35 cellular contexts compared by ENCODE assay signal in genomic region chr22:22897036-22897435, GRCh38. TPM values are rescaled to one million over a fixed set of nuclear protein-coding genes. Genes with fewer than 3 reads are reported as not detected.
DNase-seq lines count a peak whose midpoint lies in the region; ATAC-seq, FAIRE-seq and TF ChIP-seq lines count a peak whose summit lies in the region.
"Had no signal": no experiment of that assay in that cellular context is flagged by ENCODE, and none has a peak within 500 bp of the region (broad histone marks: within the 10 kb centered on the region; RNA-seq: fewer than 3 reads in every experiment).

No MANE protein-coding gene starts in this region.

- peaks cover 53% of the 10 kb centered on the region for H3K36me3 Mint-ChIP-seq in activated B cell treated with CpG ODN at 0.5 μM for 24 hours (ENCODE audit: low read depth)
- H3K36me3 Mint-ChIP-seq: neural progenitor cell; stimulated activated effector memory CD8-positive, alpha-beta T cell treated with anti-CD3 and anti-CD28 coated beads, Interleukin-12 subunit alpha, Interleukin-12 subunit beta, amount 100 ng/mL, for 72 hours had no signal

- no peaks in the 10 kb centered on the region for H3K9me3 Mint-ChIP-seq in activated B cell treated with CpG ODN at 0.5 μM for 24 hours
- H3K9me3 Mint-ChIP-seq: activated CD8-positive, alpha-beta T cell treated with anti-CD3 and anti-CD28 coated beads for 36 hours; activated naive CD8-positive, alpha-beta T cell treated with anti-CD3 and anti-CD28 coated beads, Interleukin-2, amount 50 U/mL, for 24 hours; HFFc6; neural progenitor cell; stimulated activated effector memory CD8-positive, alpha-beta T cell treated with anti-CD3 and anti-CD28 coated beads, Interleukin-12 subunit alpha, Interleukin-12 subunit beta, amount 100 ng/mL, for 72 hours had no signal

- no peak overlapping the region for H3K4me3 ChIP-seq in BLaER1 treated with 17β-estradiol and CSF1 and Interleukin-3, amounts not matched to agents 10 nM and 100 nM
- H3K4me3 ChIP-seq: cardiac muscle cell, coronary artery, gastroesophageal sphincter, lung, neural progenitor cell, right lobe of liver, upper lobe of left lung had no signal

- peak overlapping the region in 1 of 11 experiments; percentile 3; a peak in 3 of 22 replicates for H3K9ac ChIP-seq in BLaER1 treated with 17β-estradiol and CSF1 and Interleukin-3, amounts not matched to agents 10 nM and 100 nM
- H3K9ac ChIP-seq: neural progenitor cell had no signal

- peaks cover 2% of the 10 kb centered on the region for H3K27me3 Mint-ChIP-seq in activated B cell treated with CpG ODN at 0.5 μM for 24 hours

- POLR2A ChIA-PET in activated B cell treated with CpG ODN at 0.5 μM for 24 hours (lab: Charles Lee) = interaction anchor here (0.8 to 9.9 kb wide), 7 partner anchors 12 to 488 kb away, joined by 3 to 230 read pairs (median 3); no protein-coding TSS in a partner anchor

- H3K36me3 ChIP-seq in BLaER1 treated with 17β-estradiol and CSF1 and Interleukin-3, amounts not matched to agents 10 nM and 100 nM = peaks cover 0 to 33% (median 0%) of the 10 kb centered on the region in 11 experiments; a peak in 5 of 22 replicates
- H3K36me3 ChIP-seq: cardiac muscle cell, gastroesophageal sphincter, neural progenitor cell, right lobe of liver, upper lobe of left lung had no signal

- no peak overlapping the region for H3K4me3 Mint-ChIP-seq in activated B cell treated with CpG ODN at 0.5 μM for 24 hours
- H3K4me3 Mint-ChIP-seq: activated CD8-positive, alpha-beta T cell treated with anti-CD3 and anti-CD28 coated beads for 36 hours; activated naive CD8-positive, alpha-beta T cell treated with anti-CD3 and anti-CD28 coated beads, Interleukin-2, amount 50 U/mL, for 24 hours; HFFc6; neural progenitor cell; stimulated activated effector memory CD8-positive, alpha-beta T cell treated with anti-CD3 and anti-CD28 coated beads, Interleukin-12 subunit alpha, Interleukin-12 subunit beta, amount 100 ng/mL, for 72 hours; T-helper 17 cell had no signal

- ATAC-seq in activated B cell treated with CpG ODN at 0.5 μM for 24 hours (ENCODE audit: low read depth) = no peak
- ATAC-seq: activated CD8-positive, alpha-beta T cell treated with anti-CD3 and anti-CD28 coated beads for 36 hours; activated naive CD8-positive, alpha-beta T cell treated with anti-CD3 and anti-CD28 coated beads, Interleukin-2, amount 50 U/mL, for 24 hours; gastroesophageal sphincter; PC-3; right lobe of liver; SK-N-SH treated with all-trans-retinoic acid at 6 μM for 48 hours; stimulated activated effector memory CD8-positive, alpha-beta T cell treated with anti-CD3 and anti-CD28 coated beads, Interleukin-12 subunit alpha, Interleukin-12 subunit beta, amount 100 ng/mL, for 72 hours; T-helper 17 cell had no signal

- H4K20me1 ChIP-seq in BLaER1 treated with 17β-estradiol and CSF1 and Interleukin-3, amounts not matched to agents 10 nM and 100 nM = peaks cover 0 to 60% (median 0%) of the 10 kb centered on the region in 11 experiments; a peak in 5 of 22 replicates

- DNase-seq in GM12891 (ENCODE audit: insufficient read length, low spot score) (no peak), activated B cell treated with CpG ODN at 0.5 μM for 24 hours (peak; percentile 11), posterior vena cava (ENCODE audit: low spot score) (peak; percentile 30), hippocampal formation (lab: John Stamatoyannopoulos, UW) (no peak), HCEC 1CT (no peak), NCI-H82 (lab: John Stamatoyannopoulos, UW) (no peak), GM19239 (ENCODE audit: insufficient read length, low spot score) (no peak)
- DNase-seq: activated CD8-positive, alpha-beta T cell treated with anti-CD3 and anti-CD28 coated beads for 36 hours; activated naive CD8-positive, alpha-beta T cell treated with anti-CD3 and anti-CD28 coated beads, Interleukin-2, amount 50 U/mL, for 24 hours; Calu3; effector CD8-positive, alpha-beta T cell; GOT3; HFFc6; NCI-H1092 treated with DMSO at 0.1 percent for 48 hours; NCI-H1694 treated with DMSO at 0.1 percent for 48 hours; NCI-H446 treated with DMSO at 0.1 percent for 48 hours; PC-3; right lobe of liver; stimulated activated CD4-positive, alpha-beta T cell treated with anti-CD3 and anti-CD28 coated beads, Interleukin-15, amount 100 ng/mL, for 24 hours had no signal

- peak; percentile 78 for FAIRE-seq in GM12891 (lab: Jason Lieb, UNC)
- no peak for FAIRE-seq in GM19239 (lab: Jason Lieb, UNC)
- FAIRE-seq: astrocyte, HTR-8/SVneo, TTC549 had no signal

- peak overlapping the region; percentile 82 for H3K27ac Mint-ChIP-seq in activated B cell treated with CpG ODN at 0.5 μM for 24 hours
- H3K27ac Mint-ChIP-seq: activated CD8-positive, alpha-beta T cell treated with anti-CD3 and anti-CD28 coated beads for 36 hours; activated naive CD8-positive, alpha-beta T cell treated with anti-CD3 and anti-CD28 coated beads, Interleukin-2, amount 50 U/mL, for 24 hours; HFFc6; neural progenitor cell; progenitor cell of endocrine pancreas; stimulated activated effector memory CD8-positive, alpha-beta T cell treated with anti-CD3 and anti-CD28 coated beads, Interleukin-12 subunit alpha, Interleukin-12 subunit beta, amount 100 ng/mL, for 72 hours had no signal

- no peak for TF ChIP-seq CTCF in activated B cell treated with CpG ODN at 0.5 μM for 24 hours (IDR thresholded peaks at IDR 0.05)

- 0 out of 22 replicates have a peak, but pooled peaks cover 0 to 7% (median 0%) of the 10 kb centered on the region in 11 experiments for H3K27me3 ChIP-seq in BLaER1 treated with 17β-estradiol and CSF1 and Interleukin-3, amounts not matched to agents 10 nM and 100 nM
- H3K27me3 ChIP-seq: cardiac muscle cell, right lobe of liver, upper lobe of left lung had no signal

- no peak for TF ChIP-seq POLR2A in GM12891 (IDR thresholded peaks at IDR 0.05; ENCODE audit: low read depth, low read length)

- CTCF ChIA-PET in activated B cell treated with CpG ODN at 0.5 μM for 24 hours (lab: Charles Lee) = interaction anchor here (1.2 to 2.4 kb wide), 2 partner anchors 12 to 39 kb away, joined by 3 to 9 read pairs; no protein-coding TSS in a partner anchor

- peaks cover 79% of the 10 kb centered on the region for H3K4me1 Mint-ChIP-seq in activated B cell treated with CpG ODN at 0.5 μM for 24 hours
- H3K4me1 Mint-ChIP-seq: neural progenitor cell had no signal

- peak overlapping the region in 2 of 11 experiments; percentile 88 to 91; a peak in 4 of 22 replicates for H3K27ac ChIP-seq in BLaER1 treated with 17β-estradiol and CSF1 and Interleukin-3, amounts not matched to agents 10 nM and 100 nM
- H3K27ac ChIP-seq: C4-2B, cardiac muscle cell, coronary artery, gastroesophageal sphincter, neural progenitor cell, right lobe of liver, upper lobe of left lung had no signal

- intact Hi-C loops in activated B cell treated with CpG ODN at 0.5 μM for 24 hours (cut with micrococcal nuclease) = no loop called here
- intact Hi-C loops in posterior vena cava (cut with DNase I) = no loop called here

- H3K9me3 ChIP-seq in BLaER1 treated with 17β-estradiol and CSF1 and Interleukin-3, amounts not matched to agents 10 nM and 100 nM (replicated peaks in 1 of 11) = no peaks in the 10 kb centered on the region
- H3K9me3 ChIP-seq: gastroesophageal sphincter, right lobe of liver, upper lobe of left lung had no signal

- peaks cover 47 to 97% (median 96%) of the 10 kb centered on the region in 10 experiments for H3K4me1 ChIP-seq in BLaER1 treated with 17β-estradiol and CSF1 and Interleukin-3, amounts not matched to agents 10 nM and 100 nM
- H3K4me1 ChIP-seq: gastroesophageal sphincter, neural progenitor cell, right lobe of liver, upper lobe of left lung had no signal

- peak overlapping the region in 9 of 11 experiments; percentile 10 to 98 (median 90); a peak in 17 of 22 replicates for H3K4me2 ChIP-seq in BLaER1 treated with 17β-estradiol and CSF1 and Interleukin-3, amounts not matched to agents 10 nM and 100 nM
- H3K4me2 ChIP-seq: neural progenitor cell had no signal

TF ChIP-seq in GM12891, 5 proteins besides CTCF, POLR2A, EP300 and RAD21:
- TF ChIP-seq PAX5 (IDR thresholded peaks at IDR 0.05; ENCODE audit: insufficient read depth, low read length, severe bottlenecking) = no peak
- no peak for TF ChIP-seq TAF1 (IDR thresholded peaks at IDR 0.05; ENCODE audit: low read depth, low read length)
- no peak for TF ChIP-seq POLR2AphosphoS5 (IDR thresholded peaks at IDR 0.05; ENCODE audit: low read depth, low read length)
- TF ChIP-seq SPI1 (IDR thresholded peaks at IDR 0.05; ENCODE audit: low read depth, low read length) = no peak
- no peak for TF ChIP-seq POU2F2 (IDR thresholded peaks at IDR 0.05; ENCODE audit: low read depth, low read length)

RNA-seq across cellular contexts. Expression of gene IGLL5, which starts 9.4 kb away (rescaled TPM):
- polyA plus RNA-seq in GM12891 (2012; ENCODE audit: low read depth, missing spikeins) = 28.1 TPM
- total RNA-seq in activated B cell treated with CpG ODN at 0.5 μM for 24 hours = 189 and 195 TPM in 2 replicates
- total RNA-seq in posterior vena cava = 1 to 10 TPM in 1 of 2 donors, under 1 TPM in 1; 0.52 to 1.1 TPM
- total RNA-seq: activated CD8-positive, alpha-beta T cell treated with anti-CD3 and anti-CD28 coated beads for 36 hours; astrocyte; Calu3; cardiac muscle cell; HFFc6; M059J; PC-3; progenitor cell of endocrine pancreas had no signal
- polyA plus RNA-seq: cardiac muscle cell had no signal

Comparison
In these comparisons a context has a peak if more than half of its experiments do, and no peak if none do; other contexts are left out.
1. DNase-seq: peak in activated B cell treated with CpG ODN at 0.5 μM for 24 hours (single experiment) and posterior vena cava (single experiment); none in GM12891 (single experiment), hippocampal formation (0 of 2), HCEC 1CT (single experiment), NCI-H82 (single experiment) and GM19239 (single experiment).
2. RNA of gene IGLL5, which starts 9.4 kb away (total RNA-seq): 189 to 195 TPM in activated B cell treated with CpG ODN at 0.5 μM for 24 hours; 0.52 to 1.1 TPM in posterior vena cava; every median in the first group is over 10 times any median in the second.